9 cellular contexts compared by ENCODE assay signal in genomic region chr16:87490091-87490798, GRCh38. TPM values are rescaled to one million over a fixed set of nuclear protein-coding genes. Genes with fewer than 3 reads are reported as not detected.
DNase-seq lines count a peak whose midpoint lies in the region; TF ChIP-seq lines count a peak whose summit lies in the region.
"Had no signal": no experiment of that assay in that cellular context is flagged by ENCODE, and none has a peak within 500 bp of the region (broad histone marks: within the 10 kb centered on the region; RNA-seq: fewer than 3 reads in every experiment).

No MANE protein-coding gene starts in this region.

- CTCF ChIA-PET in BJ (lab: Yijun Ruan, JAX): interaction anchor here (1.0 kb wide), 1 partner anchor 146 kb away, joined by 3 read pairs; no protein-coding TSS in a partner anchor

- TF ChIP-seq CTCF in BJ (IDR thresholded peaks at IDR 0.05; ENCODE audit: insufficient read depth, low read depth, low read length): no peak

- DNase-seq in BJ (ENCODE audit: low read depth): no peak
- DNase-seq in NT2/D1 (ENCODE audit: low read depth, low spot score): no peak
- no peak for DNase-seq in effector memory CD4-positive, alpha-beta T cell
- DNase-seq in OCI-M2 (lab: John Stamatoyannopoulos, UW; ENCODE audit: unreplicated experiment): no peak
- DNase-seq in NCI-H2196 treated with DMSO at 0.1 percent for 48 hours (lab: John Stamatoyannopoulos, UW; ENCODE audit: unreplicated experiment): no peak
- no peak for DNase-seq in KG1 (lab: John Stamatoyannopoulos, UW)
- no peak for DNase-seq in NCI-H2171 (lab: John Stamatoyannopoulos, UW)
- DNase-seq: NCI-H1105 had no signal

- H3K4me1 ChIP-seq in NT2/D1 (ENCODE audit: insufficient read depth, insufficient read length) (peaks cover 14% of the 10 kb centered on the region), neuron (ENCODE audit: insufficient read depth, low read length) (peaks cover 51% of the 10 kb centered on the region)
- peaks cover 21% of the 10 kb centered on the region for H3K4me1 ChIP-seq in effector memory CD4-positive, alpha-beta T cell (ENCODE audit: control insufficient read depth, insufficient read depth, low read length, poor library complexity, severe bottlenecking)

- peak overlapping the region; percentile 74 for H3K27ac ChIP-seq in effector memory CD4-positive, alpha-beta T cell (ENCODE audit: insufficient read depth, low read length, poor library complexity, severe bottlenecking)

- H3K27me3 ChIP-seq in BJ (ENCODE audit: control insufficient read depth, insufficient read depth, low read length) (no peaks in the 10 kb centered on the region), NT2/D1 (ENCODE audit: insufficient read depth, insufficient read length) (no peaks in the 10 kb centered on the region), neuron (ENCODE audit: insufficient read depth, low read length) (no peaks in the 10 kb centered on the region)
- no peaks in the 10 kb centered on the region for H3K27me3 ChIP-seq in effector memory CD4-positive, alpha-beta T cell (replicated peaks; ENCODE audit: control insufficient read depth, insufficient read depth, low read length, poor library complexity, severe bottlenecking)

- peak overlapping the region; percentile 34 for H3K9ac ChIP-seq in NT2/D1 (ENCODE audit: insufficient read length, low read depth)

- H2AFZ ChIP-seq in neuron (ENCODE audit: low read depth, low read length): no peak overlapping the region

- POLR2A ChIA-PET in BJ (lab: Charles Lee): no interaction called here

- no peaks in the 10 kb centered on the region for H3K9me3 ChIP-seq in NT2/D1 (ENCODE audit: insufficient read depth, low read length)
- no peaks in the 10 kb centered on the region for H3K9me3 ChIP-seq in effector memory CD4-positive, alpha-beta T cell (ENCODE audit: control insufficient read depth, low read length)
- no peaks in the 10 kb centered on the region for H3K9me3 ChIP-seq in neuron (ENCODE audit: low read length)

- H3K4me3 ChIP-seq in BJ (ENCODE audit: low read depth, low read length) (peak overlapping the region; percentile 45), NT2/D1 (ENCODE audit: insufficient read length, low read depth) (peak overlapping the region; percentile 28), neuron (ENCODE audit: low read length) (peak overlapping the region; percentile 61)
- peak overlapping the region; percentile 54 for H3K4me3 ChIP-seq in effector memory CD4-positive, alpha-beta T cell (ENCODE audit: insufficient read depth, low read depth, low read length, poor library complexity, severe bottlenecking)

- H3K36me3 ChIP-seq in BJ (ENCODE audit: control insufficient read depth, insufficient read depth, low read length) (peaks cover 1% of the 10 kb centered on the region; the same call in 1 of the 2 replicates), NT2/D1 (ENCODE audit: insufficient read depth, insufficient read length, low read length) (peaks cover 18% of the 10 kb centered on the region), neuron (ENCODE audit: insufficient read depth, low read length) (no peaks in the 10 kb centered on the region)
- no peaks in the 10 kb centered on the region for H3K36me3 ChIP-seq in effector memory CD4-positive, alpha-beta T cell (ENCODE audit: control insufficient read depth, insufficient read depth, low read length)

RNA-seq across cellular contexts. Expression of gene ZCCHC14, which starts 2.6 kb away (rescaled TPM):
- polyA plus RNA-seq in BJ (2011; rRNA removed): 2.4 and 2.7 TPM in 2 replicates
- polyA minus RNA-seq in BJ (2011; rRNA and poly(A)+ RNA removed): 5.4 and 6.6 TPM in 2 replicates
